Comparison of ENCODE assay signal across 35 cellular contexts in genomic region chr15:72013703-72014102, GRCh38.
"Had no signal": no experiment of that assay in that cellular context is flagged by ENCODE, and none has a peak within 500 bp of the region (broad histone marks: within the 10 kb centered on the region; RNA-seq: fewer than 3 reads in every experiment).

No MANE protein-coding gene starts in this region.

- H3K4me1 ChIP-seq: ascending aorta, breast epithelium had no signal

- H3K27ac Mint-ChIP-seq: activated B cell treated with CpG ODN at 0.5 μM for 24 hours; activated CD4-positive, alpha-beta memory T cell treated with anti-CD3 and anti-CD28 coated beads for 36 hours; activated CD4-positive, alpha-beta T cell treated with anti-CD3 and anti-CD28 coated beads, Interleukin-2, amount 10 ng/mL, durations not matched to agents 24 days and 14 days; activated CD8-positive, alpha-beta T cell treated with anti-CD3 and anti-CD28 coated beads for 36 hours; activated naive CD4-positive, alpha-beta T cell treated with anti-CD3 and anti-CD28 coated beads, Interleukin-2, amount 10 ng/mL, durations not matched to agents 7 days and 5 days; activated naive CD4-positive, alpha-beta T cell treated with anti-CD3 and anti-CD28 coated beads, Interleukin-2, amount 50 U/mL, for 24 hours; activated naive CD8-positive, alpha-beta T cell; activated naive CD8-positive, alpha-beta T cell treated with anti-CD3 and anti-CD28 coated beads, Interleukin-2, amount 10 ng/mL, durations not matched to agents 7 days and 5 days; activated naive CD8-positive, alpha-beta T cell treated with anti-CD3 and anti-CD28 coated beads, Interleukin-2, amount 50 U/mL, for 24 hours; activated T-cell treated with anti-CD3 and anti-CD28 coated beads, Interleukin-2, amount 50 U/mL, for 72 hours; activated T-helper 1 cell treated with anti-CD3 and anti-CD28 coated beads, Interleukin-12 subunit alpha, Interleukin-12 subunit beta, Interleukin-2, Interleukin-4 antibody, amounts not matched to agents 30 ng/mL and 10 ng/mL and 1 ng/mL, durations not matched to agents 14 hours and 24 hours and 36 hours; activated T-helper 17 cell treated with anti-CD3 and anti-CD28 coated beads, Interleukin-2, amount 50 U/mL, for 72 hours; brain; T-helper 1 cell treated with Interleukin-12 subunit alpha and Interleukin-12 subunit beta and Interleukin-4 antibody, amounts not matched to agents 30 μg/mL and 1 μg/mL, for 36 hours; T-helper 2 cell treated with Interferon-gamma antibody and Interleukin-4, amounts not matched to agents 5 μg/mL and 100 μg/mL, for 36 hours had no signal

- H3K4me1 Mint-ChIP-seq: activated naive CD4-positive, alpha-beta T cell treated with anti-CD3 and anti-CD28 coated beads, Interleukin-2, amount 10 ng/mL, durations not matched to agents 7 days and 5 days; activated T-helper 17 cell treated with anti-CD3 and anti-CD28 coated beads, Interleukin-2, amount 50 U/mL, for 72 hours; brain had no signal

- H3K9me3 Mint-ChIP-seq: activated B cell treated with CpG ODN at 0.5 μM for 24 hours; activated CD4-positive, alpha-beta memory T cell treated with anti-CD3 and anti-CD28 coated beads for 36 hours; activated CD4-positive, alpha-beta T cell treated with anti-CD3 and anti-CD28 coated beads, Interleukin-2, amount 10 ng/mL, durations not matched to agents 24 days and 14 days; activated CD8-positive, alpha-beta T cell treated with anti-CD3 and anti-CD28 coated beads for 36 hours; activated naive CD4-positive, alpha-beta T cell treated with anti-CD3 and anti-CD28 coated beads, Interleukin-2, amount 10 ng/mL, durations not matched to agents 7 days and 5 days; activated naive CD4-positive, alpha-beta T cell treated with anti-CD3 and anti-CD28 coated beads, Interleukin-2, amount 50 U/mL, for 24 hours; activated naive CD8-positive, alpha-beta T cell treated with anti-CD3 and anti-CD28 coated beads, Interleukin-2, amount 10 ng/mL, durations not matched to agents 7 days and 5 days; activated naive CD8-positive, alpha-beta T cell treated with anti-CD3 and anti-CD28 coated beads, Interleukin-2, amount 50 U/mL, for 24 hours; activated T-cell treated with anti-CD3 and anti-CD28 coated beads, Interleukin-2, amount 50 U/mL, for 4 hours; activated T-cell treated with anti-CD3 and anti-CD28 coated beads, Interleukin-2, amount 50 U/mL, for 72 hours; activated T-helper 1 cell treated with anti-CD3 and anti-CD28 coated beads, Interleukin-12 subunit alpha, Interleukin-12 subunit beta, Interleukin-2, Interleukin-4 antibody, amounts not matched to agents 30 ng/mL and 10 ng/mL and 1 ng/mL, durations not matched to agents 14 hours and 24 hours and 36 hours; activated T-helper 17 cell treated with anti-CD3 and anti-CD28 coated beads, Interleukin-2, amount 50 U/mL, for 72 hours; brain; T-helper 1 cell treated with Interleukin-12 subunit alpha and Interleukin-12 subunit beta and Interleukin-4 antibody, amounts not matched to agents 30 μg/mL and 1 μg/mL, for 36 hours; T-helper 2 cell treated with Interferon-gamma antibody and Interleukin-4, amounts not matched to agents 5 μg/mL and 100 μg/mL, for 36 hours had no signal

- H3K27me3 ChIP-seq: ascending aorta, breast epithelium had no signal

- H3K9me3 ChIP-seq: ascending aorta, breast epithelium had no signal

- H3K27me3 Mint-ChIP-seq: activated B cell treated with CpG ODN at 0.5 μM for 24 hours; activated CD4-positive, alpha-beta memory T cell treated with anti-CD3 and anti-CD28 coated beads for 36 hours; activated CD4-positive, alpha-beta T cell treated with anti-CD3 and anti-CD28 coated beads, Interleukin-2, amount 10 ng/mL, durations not matched to agents 24 days and 14 days; activated CD8-positive, alpha-beta T cell treated with anti-CD3 and anti-CD28 coated beads for 36 hours; activated naive CD4-positive, alpha-beta T cell treated with anti-CD3 and anti-CD28 coated beads, Interleukin-2, amount 10 ng/mL, durations not matched to agents 7 days and 5 days; activated naive CD4-positive, alpha-beta T cell treated with anti-CD3 and anti-CD28 coated beads, Interleukin-2, amount 50 U/mL, for 24 hours; activated naive CD8-positive, alpha-beta T cell; activated naive CD8-positive, alpha-beta T cell treated with anti-CD3 and anti-CD28 coated beads, Interleukin-2, amount 10 ng/mL, durations not matched to agents 7 days and 5 days; activated naive CD8-positive, alpha-beta T cell treated with anti-CD3 and anti-CD28 coated beads, Interleukin-2, amount 50 U/mL, for 24 hours; activated T-helper 17 cell treated with anti-CD3 and anti-CD28 coated beads, Interleukin-2, amount 50 U/mL, for 72 hours; brain had no signal

- H3K4me3 Mint-ChIP-seq: activated B cell treated with CpG ODN at 0.5 μM for 24 hours; activated CD4-positive, alpha-beta memory T cell treated with anti-CD3 and anti-CD28 coated beads for 36 hours; activated CD4-positive, alpha-beta T cell treated with anti-CD3 and anti-CD28 coated beads, Interleukin-2, amount 10 ng/mL, durations not matched to agents 24 days and 14 days; activated CD8-positive, alpha-beta T cell treated with anti-CD3 and anti-CD28 coated beads for 36 hours; activated naive CD4-positive, alpha-beta T cell treated with anti-CD3 and anti-CD28 coated beads, Interleukin-2, amount 10 ng/mL, durations not matched to agents 7 days and 5 days; activated naive CD4-positive, alpha-beta T cell treated with anti-CD3 and anti-CD28 coated beads, Interleukin-2, amount 50 U/mL, for 24 hours; activated naive CD8-positive, alpha-beta T cell; activated naive CD8-positive, alpha-beta T cell treated with anti-CD3 and anti-CD28 coated beads, Interleukin-2, amount 10 ng/mL, durations not matched to agents 7 days and 5 days; activated naive CD8-positive, alpha-beta T cell treated with anti-CD3 and anti-CD28 coated beads, Interleukin-2, amount 50 U/mL, for 24 hours; activated T-cell treated with anti-CD3 and anti-CD28 coated beads, Interleukin-2, amount 50 U/mL, for 4 hours; activated T-cell treated with anti-CD3 and anti-CD28 coated beads, Interleukin-2, amount 50 U/mL, for 72 hours; activated T-helper 1 cell treated with anti-CD3 and anti-CD28 coated beads, Interleukin-12 subunit alpha, Interleukin-12 subunit beta, Interleukin-2, Interleukin-4 antibody, amounts not matched to agents 30 ng/mL and 10 ng/mL and 1 ng/mL, durations not matched to agents 14 hours and 24 hours and 36 hours; activated T-helper 17 cell treated with anti-CD3 and anti-CD28 coated beads, Interleukin-2, amount 50 U/mL, for 72 hours; brain; T-helper 1 cell treated with Interleukin-12 subunit alpha and Interleukin-12 subunit beta and Interleukin-4 antibody, amounts not matched to agents 30 μg/mL and 1 μg/mL, for 36 hours; T-helper 2 cell treated with Interferon-gamma antibody and Interleukin-4, amounts not matched to agents 5 μg/mL and 100 μg/mL, for 36 hours had no signal

- H3K4me3 ChIP-seq: ascending aorta, breast epithelium had no signal

- ATAC-seq: activated CD8-positive, alpha-beta T cell treated with anti-CD3 and anti-CD28 coated beads for 36 hours; activated naive CD8-positive, alpha-beta T cell treated with anti-CD3 and anti-CD28 coated beads, Interleukin-2, amount 50 U/mL, for 24 hours; activated T-cell treated with anti-CD3 and anti-CD28 coated beads, Interleukin-2, amount 50 U/mL, for 4 hours; activated T-cell treated with anti-CD3 and anti-CD28 coated beads, Interleukin-2, amount 50 U/mL, for 72 hours; activated T-helper 17 cell treated with anti-CD3 and anti-CD28 coated beads, Interleukin-2, amount 50 U/mL, for 72 hours had no signal

- DNase-seq: activated B cell treated with CpG ODN at 0.5 μM for 24 hours; activated CD4-positive, alpha-beta memory T cell treated with anti-CD3 and anti-CD28 coated beads for 36 hours; activated CD4-positive, alpha-beta T cell treated with anti-CD3 and anti-CD28 coated beads for 4 hours; activated CD4-positive, alpha-beta T cell treated with anti-CD3 and anti-CD28 coated beads, Interleukin-2, amount 10 ng/mL, durations not matched to agents 24 days and 14 days; activated CD4-positive, alpha-beta T cell treated with anti-CD3 and anti-CD28 coated beads, Interleukin-2, amount 50 U/mL, for 1 hour; activated CD4-positive, alpha-beta T cell treated with anti-CD3 and anti-CD28 coated beads, Interleukin-2, amount 50 U/mL, for 4 hours; activated CD4-positive, CD25-positive, alpha-beta regulatory T cell treated with anti-CD3 and anti-CD28 coated beads, Interleukin-2, amount 50 U/mL, for 72 hours; activated CD8-positive, alpha-beta memory T cell treated with anti-CD3 and anti-CD28 coated beads, Interleukin-2, amount 50 U/mL, for 4 hours; activated CD8-positive, alpha-beta T cell treated with anti-CD3 and anti-CD28 coated beads for 36 hours; activated effector memory CD4-positive, alpha-beta T cell treated with anti-CD3 and anti-CD28 coated beads, Interleukin-2, amount 50 U/mL, for 16 hours; activated gamma-delta T cell treated with Interleukin-2 at 50 U/mL for 16 hours; activated naive CD4-positive, alpha-beta T cell; activated naive CD4-positive, alpha-beta T cell treated with anti-CD3 and anti-CD28 coated beads, Interleukin-2, amount 10 ng/mL, durations not matched to agents 7 days and 5 days; activated naive CD8-positive, alpha-beta T cell treated with anti-CD3 and anti-CD28 coated beads, Interleukin-2, amount 10 ng/mL, durations not matched to agents 7 days and 5 days; activated naive CD8-positive, alpha-beta T cell treated with anti-CD3 and anti-CD28 coated beads, Interleukin-2, amount 50 U/mL, for 24 hours; activated T-cell treated with anti-CD3 and anti-CD28 coated beads for 4 hours; activated T-cell treated with anti-CD3 and anti-CD28 coated beads, Interleukin-2, amount 50 U/mL, for 1 hour; activated T-cell treated with anti-CD3 and anti-CD28 coated beads, Interleukin-2, amount 50 U/mL, for 4 hours; activated T-cell treated with anti-CD3 and anti-CD28 coated beads, Interleukin-2, amount 50 U/mL, for 72 hours; amygdala; anterior cingulate cortex; central memory CD4-positive, alpha-beta T cell; T-helper 1 cell; T-helper 2 cell; T-helper 9 cell had no signal

- H3K27ac ChIP-seq: ascending aorta, breast epithelium, VCaP had no signal

- H3K36me3 Mint-ChIP-seq: activated naive CD4-positive, alpha-beta T cell treated with anti-CD3 and anti-CD28 coated beads, Interleukin-2, amount 10 ng/mL, durations not matched to agents 7 days and 5 days had no signal
